In the genomic region with DNA sequence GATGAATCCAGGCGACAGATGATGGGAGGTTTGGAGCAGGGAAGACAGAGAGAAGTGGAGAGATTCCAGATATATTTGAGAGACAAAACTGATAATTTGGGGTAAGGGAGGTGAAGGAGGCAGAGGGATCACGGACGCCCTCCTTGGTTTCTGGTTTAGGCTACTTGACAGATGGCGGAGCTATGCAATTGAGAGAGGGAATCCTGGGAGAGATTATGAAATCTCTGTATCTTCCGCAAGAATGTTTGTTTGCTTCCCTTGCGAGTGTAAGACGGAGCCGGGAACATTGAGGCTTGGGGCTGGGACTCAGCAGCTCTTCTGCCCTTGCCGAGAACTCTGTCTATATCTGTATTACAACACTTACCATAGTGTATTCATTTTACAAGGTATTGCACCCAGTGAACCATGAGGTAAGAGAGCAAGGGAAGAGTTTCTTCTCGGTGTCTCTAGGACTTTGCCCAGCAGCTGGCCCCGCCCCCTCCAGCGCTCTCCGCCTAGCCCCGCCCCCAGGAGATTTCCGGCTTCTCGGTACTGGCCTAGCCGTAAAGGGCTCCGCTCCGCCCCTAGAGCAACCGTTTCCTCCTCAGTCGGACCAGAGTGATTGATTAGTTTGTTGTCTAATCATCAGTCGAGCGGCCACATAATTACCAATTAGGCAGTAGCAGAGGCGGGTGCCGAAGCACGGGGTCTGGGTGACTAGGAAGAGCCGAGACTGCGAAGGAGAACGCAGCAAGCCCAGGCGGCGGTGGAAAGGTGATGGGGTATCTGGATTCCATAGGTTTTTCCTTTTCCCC, we compare ENCODE assay signal across 1 cellular context.
A peak's percentile ranks its signal among the peaks of the same experiment; 100 is the strongest.
TF ChIP-seq lines count a peak whose summit lies in the region.

A gene with protein sequence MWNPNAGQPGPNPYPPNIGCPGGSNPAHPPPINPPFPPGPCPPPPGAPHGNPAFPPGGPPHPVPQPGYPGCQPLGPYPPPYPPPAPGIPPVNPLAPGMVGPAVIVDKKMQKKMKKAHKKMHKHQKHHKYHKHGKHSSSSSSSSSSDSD (plus strand): TSS at position 695 of the 794 bp plus-strand sequence. CDS start 981 bp downstream, outside the sequence.

TF ChIP-seq in K562, 482 proteins besides CTCF, POLR2A, EP300 and RAD21 (continued from another document and continues in another):
- TF ChIP-seq, protein P1, sequence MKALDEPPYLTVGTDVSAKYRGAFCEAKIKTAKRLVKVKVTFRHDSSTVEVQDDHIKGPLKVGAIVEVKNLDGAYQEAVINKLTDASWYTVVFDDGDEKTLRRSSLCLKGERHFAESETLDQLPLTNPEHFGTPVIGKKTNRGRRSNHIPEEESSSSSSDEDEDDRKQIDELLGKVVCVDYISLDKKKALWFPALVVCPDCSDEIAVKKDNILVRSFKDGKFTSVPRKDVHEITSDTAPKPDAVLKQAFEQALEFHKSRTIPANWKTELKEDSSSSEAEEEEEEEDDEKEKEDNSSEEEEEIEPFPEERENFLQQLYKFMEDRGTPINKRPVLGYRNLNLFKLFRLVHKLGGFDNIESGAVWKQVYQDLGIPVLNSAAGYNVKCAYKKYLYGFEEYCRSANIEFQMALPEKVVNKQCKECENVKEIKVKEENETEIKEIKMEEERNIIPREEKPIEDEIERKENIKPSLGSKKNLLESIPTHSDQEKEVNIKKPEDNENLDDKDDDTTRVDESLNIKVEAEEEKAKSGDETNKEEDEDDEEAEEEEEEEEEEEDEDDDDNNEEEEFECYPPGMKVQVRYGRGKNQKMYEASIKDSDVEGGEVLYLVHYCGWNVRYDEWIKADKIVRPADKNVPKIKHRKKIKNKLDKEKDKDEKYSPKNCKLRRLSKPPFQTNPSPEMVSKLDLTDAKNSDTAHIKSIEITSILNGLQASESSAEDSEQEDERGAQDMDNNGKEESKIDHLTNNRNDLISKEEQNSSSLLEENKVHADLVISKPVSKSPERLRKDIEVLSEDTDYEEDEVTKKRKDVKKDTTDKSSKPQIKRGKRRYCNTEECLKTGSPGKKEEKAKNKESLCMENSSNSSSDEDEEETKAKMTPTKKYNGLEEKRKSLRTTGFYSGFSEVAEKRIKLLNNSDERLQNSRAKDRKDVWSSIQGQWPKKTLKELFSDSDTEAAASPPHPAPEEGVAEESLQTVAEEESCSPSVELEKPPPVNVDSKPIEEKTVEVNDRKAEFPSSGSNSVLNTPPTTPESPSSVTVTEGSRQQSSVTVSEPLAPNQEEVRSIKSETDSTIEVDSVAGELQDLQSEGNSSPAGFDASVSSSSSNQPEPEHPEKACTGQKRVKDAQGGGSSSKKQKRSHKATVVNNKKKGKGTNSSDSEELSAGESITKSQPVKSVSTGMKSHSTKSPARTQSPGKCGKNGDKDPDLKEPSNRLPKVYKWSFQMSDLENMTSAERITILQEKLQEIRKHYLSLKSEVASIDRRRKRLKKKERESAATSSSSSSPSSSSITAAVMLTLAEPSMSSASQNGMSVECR (CRISPR knock-in tag; IDR thresholded peaks at IDR 0.05) = 0 out of 2 replicates have a peak, but pooled peaks have one; percentile 34
- TF ChIP-seq CREBBP (IDR thresholded peaks at IDR 0.05; ENCODE audit: low read depth, low read length) (no peak), POLR2H (tag; IDR thresholded peaks at IDR 0.05; ENCODE audit: low read depth) (peak; percentile 96), TCFL5 (CRISPR knock-in tag; conservative IDR thresholded peaks at IDR 0.05) (no peak), ZNF707 (CRISPR knock-in tag; conservative IDR thresholded peaks at IDR 0.05) (no peak), SIX5 (IDR thresholded peaks at IDR 0.05; ENCODE audit: borderline replicate concordance in 1 of 2, insufficient read depth in 1 of 2, low read depth in 1 of 2, low read length in 2 of 2) (no peak), ZNF311 (CRISPR knock-in tag; IDR thresholded peaks at IDR 0.05) (0 out of 2 replicates have a peak, but pooled peaks have one; percentile 31), ZBTB17 (CRISPR knock-in tag; IDR thresholded peaks at IDR 0.05) (no peak), ZSCAN29 (IDR thresholded peaks at IDR 0.05) (no peak), ZNF184 (CRISPR knock-in tag; IDR thresholded peaks at IDR 0.05) (no peak), SREBF2 (CRISPR knock-in tag; IDR thresholded peaks at IDR 0.05) (no peak), SRSF7 (optimal IDR thresholded peaks at IDR 0.05; ENCODE audit: low read depth, low read length) (no peak), SNRNP70 (optimal IDR thresholded peaks at IDR 0.05; ENCODE audit: low read depth, low read length) (no peak), NFYB (IDR thresholded peaks at IDR 0.05; ENCODE audit: extremely low read depth, insufficient read length) (peak; percentile 84), ZNF12 (CRISPR knock-in tag; IDR thresholded peaks at IDR 0.05) (no peak), FOXK2 (conservative IDR thresholded peaks at IDR 0.05 in 1 of 2, IDR thresholded peaks at IDR 0.05 in 1 of 2; ENCODE audit: low read depth in 2 of 2) (no peak), ZNF79 (CRISPR knock-in tag; IDR thresholded peaks at IDR 0.05; ENCODE audit: low read depth) (no peak), EP400 (IDR thresholded peaks at IDR 0.05) (peak; percentile 85), ZNF253 (CRISPR knock-in tag; conservative IDR thresholded peaks at IDR 0.05) (no peak)
- TF ChIP-seq, protein P2, sequence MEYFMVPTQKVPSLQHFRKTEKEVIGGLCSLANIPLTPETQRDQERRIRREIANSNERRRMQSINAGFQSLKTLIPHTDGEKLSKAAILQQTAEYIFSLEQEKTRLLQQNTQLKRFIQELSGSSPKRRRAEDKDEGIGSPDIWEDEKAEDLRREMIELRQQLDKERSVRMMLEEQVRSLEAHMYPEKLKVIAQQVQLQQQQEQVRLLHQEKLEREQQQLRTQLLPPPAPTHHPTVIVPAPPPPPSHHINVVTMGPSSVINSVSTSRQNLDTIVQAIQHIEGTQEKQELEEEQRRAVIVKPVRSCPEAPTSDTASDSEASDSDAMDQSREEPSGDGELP (CRISPR knock-in tag; IDR thresholded peaks at IDR 0.05; ENCODE audit: borderline replicate concordance) = no peak; the same call in 1 of the 2 replicates
- TF ChIP-seq, protein P3, sequence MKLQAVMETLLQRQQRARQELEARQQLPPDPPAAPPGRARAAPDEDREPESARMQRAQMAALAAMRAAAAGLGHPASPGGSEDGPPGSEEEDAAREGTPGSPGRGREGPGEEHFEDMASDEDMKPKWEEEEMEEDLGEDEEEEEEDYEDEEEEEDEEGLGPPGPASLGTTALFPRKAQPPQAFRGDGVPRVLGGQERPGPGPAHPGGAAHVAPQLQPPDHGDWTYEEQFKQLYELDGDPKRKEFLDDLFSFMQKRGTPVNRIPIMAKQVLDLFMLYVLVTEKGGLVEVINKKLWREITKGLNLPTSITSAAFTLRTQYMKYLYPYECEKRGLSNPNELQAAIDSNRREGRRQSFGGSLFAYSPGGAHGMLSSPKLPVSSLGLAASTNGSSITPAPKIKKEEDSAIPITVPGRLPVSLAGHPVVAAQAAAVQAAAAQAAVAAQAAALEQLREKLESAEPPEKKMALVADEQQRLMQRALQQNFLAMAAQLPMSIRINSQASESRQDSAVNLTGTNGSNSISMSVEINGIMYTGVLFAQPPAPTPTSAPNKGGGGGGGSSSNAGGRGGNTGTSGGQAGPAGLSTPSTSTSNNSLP (IDR thresholded peaks at IDR 0.05; ENCODE audit: borderline replicate concordance, low read depth, low read length) = no peak; the same call in 1 of the 2 replicates
- TF ChIP-seq, protein P4, sequence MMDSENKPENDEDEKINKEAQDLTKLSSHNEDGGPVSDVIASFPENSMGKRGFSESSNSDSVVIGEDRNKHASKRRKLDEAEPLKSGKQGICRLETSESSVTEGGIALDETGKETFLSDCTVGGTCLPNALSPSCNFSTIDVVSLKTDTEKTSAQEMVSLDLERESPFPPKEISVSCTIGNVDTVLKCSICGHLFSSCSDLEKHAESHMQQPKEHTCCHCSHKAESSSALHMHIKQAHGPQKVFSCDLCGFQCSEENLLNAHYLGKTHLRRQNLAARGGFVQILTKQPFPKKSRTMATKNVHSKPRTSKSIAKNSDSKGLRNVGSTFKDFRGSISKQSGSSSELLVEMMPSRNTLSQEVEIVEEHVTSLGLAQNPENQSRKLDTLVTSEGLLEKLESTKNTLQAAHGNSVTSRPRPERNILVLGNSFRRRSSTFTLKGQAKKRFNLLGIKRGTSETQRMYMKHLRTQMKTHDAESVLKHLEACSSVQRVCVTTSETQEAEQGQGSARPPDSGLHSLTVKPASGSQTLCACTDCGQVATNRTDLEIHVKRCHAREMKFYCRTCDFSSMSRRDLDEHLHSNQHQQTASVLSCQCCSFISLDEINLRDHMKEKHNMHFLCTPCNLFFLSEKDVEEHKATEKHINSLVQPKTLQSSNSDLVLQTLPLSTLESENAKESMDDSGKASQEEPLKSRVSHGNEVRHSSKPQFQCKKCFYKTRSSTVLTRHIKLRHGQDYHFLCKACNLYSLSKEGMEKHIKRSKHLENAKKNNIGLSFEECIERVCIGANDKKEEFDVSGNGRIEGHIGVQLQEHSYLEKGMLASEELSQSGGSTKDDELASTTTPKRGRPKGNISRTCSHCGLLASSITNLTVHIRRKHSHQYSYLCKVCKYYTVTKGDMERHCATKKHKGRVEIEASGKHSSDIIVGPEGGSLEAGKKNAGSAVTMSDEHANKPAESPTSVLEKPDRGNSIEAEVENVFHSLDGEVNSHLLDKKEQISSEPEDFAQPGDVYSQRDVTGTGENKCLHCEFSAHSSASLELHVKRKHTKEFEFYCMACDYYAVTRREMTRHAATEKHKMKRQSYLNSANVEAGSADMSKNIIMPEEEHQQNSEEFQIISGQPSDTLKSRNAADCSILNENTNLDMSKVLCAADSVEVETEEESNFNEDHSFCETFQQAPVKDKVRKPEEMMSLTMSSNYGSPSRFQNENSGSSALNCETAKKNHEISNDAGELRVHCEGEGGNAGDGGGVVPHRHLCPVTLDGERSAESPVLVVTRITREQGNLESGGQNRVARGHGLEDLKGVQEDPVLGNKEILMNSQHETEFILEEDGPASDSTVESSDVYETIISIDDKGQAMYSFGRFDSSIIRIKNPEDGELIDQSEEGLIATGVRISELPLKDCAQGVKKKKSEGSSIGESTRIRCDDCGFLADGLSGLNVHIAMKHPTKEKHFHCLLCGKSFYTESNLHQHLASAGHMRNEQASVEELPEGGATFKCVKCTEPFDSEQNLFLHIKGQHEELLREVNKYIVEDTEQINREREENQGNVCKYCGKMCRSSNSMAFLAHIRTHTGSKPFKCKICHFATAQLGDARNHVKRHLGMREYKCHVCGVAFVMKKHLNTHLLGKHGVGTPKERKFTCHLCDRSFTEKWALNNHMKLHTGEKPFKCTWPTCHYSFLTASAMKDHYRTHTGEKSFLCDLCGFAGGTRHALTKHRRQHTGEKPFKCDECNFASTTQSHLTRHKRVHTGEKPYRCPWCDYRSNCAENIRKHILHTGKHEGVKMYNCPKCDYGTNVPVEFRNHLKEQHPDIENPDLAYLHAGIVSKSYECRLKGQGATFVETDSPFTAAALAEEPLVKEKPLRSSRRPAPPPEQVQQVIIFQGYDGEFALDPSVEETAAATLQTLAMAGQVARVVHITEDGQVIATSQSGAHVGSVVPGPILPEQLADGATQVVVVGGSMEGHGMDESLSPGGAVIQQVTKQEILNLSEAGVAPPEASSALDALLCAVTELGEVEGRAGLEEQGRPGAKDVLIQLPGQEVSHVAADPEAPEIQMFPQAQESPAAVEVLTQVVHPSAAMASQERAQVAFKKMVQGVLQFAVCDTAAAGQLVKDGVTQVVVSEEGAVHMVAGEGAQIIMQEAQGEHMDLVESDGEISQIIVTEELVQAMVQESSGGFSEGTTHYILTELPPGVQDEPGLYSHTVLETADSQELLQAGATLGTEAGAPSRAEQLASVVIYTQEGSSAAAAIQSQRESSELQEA (IDR thresholded peaks at IDR 0.05; ENCODE audit: low read depth) = no peak
- TF ChIP-seq, protein P5, sequence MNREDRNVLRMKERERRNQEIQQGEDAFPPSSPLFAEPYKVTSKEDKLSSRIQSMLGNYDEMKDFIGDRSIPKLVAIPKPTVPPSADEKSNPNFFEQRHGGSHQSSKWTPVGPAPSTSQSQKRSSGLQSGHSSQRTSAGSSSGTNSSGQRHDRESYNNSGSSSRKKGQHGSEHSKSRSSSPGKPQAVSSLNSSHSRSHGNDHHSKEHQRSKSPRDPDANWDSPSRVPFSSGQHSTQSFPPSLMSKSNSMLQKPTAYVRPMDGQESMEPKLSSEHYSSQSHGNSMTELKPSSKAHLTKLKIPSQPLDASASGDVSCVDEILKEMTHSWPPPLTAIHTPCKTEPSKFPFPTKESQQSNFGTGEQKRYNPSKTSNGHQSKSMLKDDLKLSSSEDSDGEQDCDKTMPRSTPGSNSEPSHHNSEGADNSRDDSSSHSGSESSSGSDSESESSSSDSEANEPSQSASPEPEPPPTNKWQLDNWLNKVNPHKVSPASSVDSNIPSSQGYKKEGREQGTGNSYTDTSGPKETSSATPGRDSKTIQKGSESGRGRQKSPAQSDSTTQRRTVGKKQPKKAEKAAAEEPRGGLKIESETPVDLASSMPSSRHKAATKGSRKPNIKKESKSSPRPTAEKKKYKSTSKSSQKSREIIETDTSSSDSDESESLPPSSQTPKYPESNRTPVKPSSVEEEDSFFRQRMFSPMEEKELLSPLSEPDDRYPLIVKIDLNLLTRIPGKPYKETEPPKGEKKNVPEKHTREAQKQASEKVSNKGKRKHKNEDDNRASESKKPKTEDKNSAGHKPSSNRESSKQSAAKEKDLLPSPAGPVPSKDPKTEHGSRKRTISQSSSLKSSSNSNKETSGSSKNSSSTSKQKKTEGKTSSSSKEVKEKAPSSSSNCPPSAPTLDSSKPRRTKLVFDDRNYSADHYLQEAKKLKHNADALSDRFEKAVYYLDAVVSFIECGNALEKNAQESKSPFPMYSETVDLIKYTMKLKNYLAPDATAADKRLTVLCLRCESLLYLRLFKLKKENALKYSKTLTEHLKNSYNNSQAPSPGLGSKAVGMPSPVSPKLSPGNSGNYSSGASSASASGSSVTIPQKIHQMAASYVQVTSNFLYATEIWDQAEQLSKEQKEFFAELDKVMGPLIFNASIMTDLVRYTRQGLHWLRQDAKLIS (CRISPR knock-in tag; IDR thresholded peaks at IDR 0.05) = no peak; the same call in 1 of the 2 replicates
- TF ChIP-seq, protein P6, sequence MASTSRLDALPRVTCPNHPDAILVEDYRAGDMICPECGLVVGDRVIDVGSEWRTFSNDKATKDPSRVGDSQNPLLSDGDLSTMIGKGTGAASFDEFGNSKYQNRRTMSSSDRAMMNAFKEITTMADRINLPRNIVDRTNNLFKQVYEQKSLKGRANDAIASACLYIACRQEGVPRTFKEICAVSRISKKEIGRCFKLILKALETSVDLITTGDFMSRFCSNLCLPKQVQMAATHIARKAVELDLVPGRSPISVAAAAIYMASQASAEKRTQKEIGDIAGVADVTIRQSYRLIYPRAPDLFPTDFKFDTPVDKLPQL (IDR thresholded peaks at IDR 0.05; ENCODE audit: extremely low read depth, insufficient read length) = no peak
- TF ChIP-seq, protein P7, sequence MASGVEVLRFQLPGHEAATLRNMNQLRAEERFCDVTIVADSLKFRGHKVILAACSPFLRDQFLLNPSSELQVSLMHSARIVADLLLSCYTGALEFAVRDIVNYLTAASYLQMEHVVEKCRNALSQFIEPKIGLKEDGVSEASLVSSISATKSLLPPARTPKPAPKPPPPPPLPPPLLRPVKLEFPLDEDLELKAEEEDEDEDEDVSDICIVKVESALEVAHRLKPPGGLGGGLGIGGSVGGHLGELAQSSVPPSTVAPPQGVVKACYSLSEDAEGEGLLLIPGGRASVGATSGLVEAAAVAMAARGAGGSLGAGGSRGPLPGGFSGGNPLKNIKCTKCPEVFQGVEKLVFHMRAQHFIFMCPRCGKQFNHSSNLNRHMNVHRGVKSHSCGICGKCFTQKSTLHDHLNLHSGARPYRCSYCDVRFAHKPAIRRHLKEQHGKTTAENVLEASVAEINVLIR (CRISPR knock-in tag; IDR thresholded peaks at IDR 0.05) = no peak
- TF ChIP-seq, protein P8, sequence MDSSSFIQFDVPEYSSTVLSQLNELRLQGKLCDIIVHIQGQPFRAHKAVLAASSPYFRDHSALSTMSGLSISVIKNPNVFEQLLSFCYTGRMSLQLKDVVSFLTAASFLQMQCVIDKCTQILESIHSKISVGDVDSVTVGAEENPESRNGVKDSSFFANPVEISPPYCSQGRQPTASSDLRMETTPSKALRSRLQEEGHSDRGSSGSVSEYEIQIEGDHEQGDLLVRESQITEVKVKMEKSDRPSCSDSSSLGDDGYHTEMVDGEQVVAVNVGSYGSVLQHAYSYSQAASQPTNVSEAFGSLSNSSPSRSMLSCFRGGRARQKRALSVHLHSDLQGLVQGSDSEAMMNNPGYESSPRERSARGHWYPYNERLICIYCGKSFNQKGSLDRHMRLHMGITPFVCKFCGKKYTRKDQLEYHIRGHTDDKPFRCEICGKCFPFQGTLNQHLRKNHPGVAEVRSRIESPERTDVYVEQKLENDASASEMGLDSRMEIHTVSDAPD (CRISPR knock-in tag; IDR thresholded peaks at IDR 0.05) = no peak
